In the genomic region with DNA sequence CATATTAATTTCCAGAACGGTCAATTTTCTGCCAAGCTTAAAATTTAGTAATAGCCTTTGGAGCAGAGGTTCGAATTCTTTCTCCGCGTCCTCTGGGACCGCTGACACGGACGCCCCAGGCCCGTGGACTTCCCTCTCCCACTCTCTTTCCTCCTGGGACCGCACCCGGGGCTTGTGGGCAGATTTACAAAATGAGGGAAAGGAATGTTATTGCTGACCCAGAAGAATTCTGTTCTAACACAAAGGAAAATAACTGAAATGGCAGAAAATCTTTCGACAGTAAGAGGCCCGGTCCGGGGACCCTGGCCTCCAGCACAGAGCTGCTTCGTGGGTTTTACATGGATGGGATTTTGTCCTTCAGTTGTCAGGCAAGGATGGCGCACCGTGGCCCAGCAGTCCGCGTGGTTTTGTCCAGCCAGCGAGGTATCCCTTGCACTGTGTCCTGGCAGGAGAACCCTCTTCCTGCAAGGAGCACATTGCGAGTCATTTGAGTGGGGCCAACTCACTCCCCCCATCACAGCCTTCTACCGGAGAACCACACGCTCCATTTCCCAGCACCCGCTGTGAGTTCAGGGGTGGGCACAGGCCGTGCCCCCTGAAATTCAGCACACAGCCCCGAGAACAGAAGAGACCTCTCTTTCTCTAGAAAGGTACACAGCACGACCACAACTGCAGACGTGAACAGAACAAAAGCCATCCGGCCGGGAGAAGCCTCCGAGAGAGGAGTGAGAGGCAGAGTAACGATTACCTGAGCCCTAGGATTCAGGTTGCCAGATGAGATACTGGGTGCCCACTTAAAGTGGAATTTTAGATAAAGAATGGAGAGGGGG, we compare ENCODE assay signal across 25 cellular contexts.
"Had no signal": no experiment of that assay in that cellular context is flagged by ENCODE, and none has a peak within 500 bp of the region (broad histone marks: within the 10 kb centered on the region; RNA-seq: fewer than 3 reads in every experiment).

No MANE protein-coding gene starts in this region.

- H3K4me1 Mint-ChIP-seq: activated CD4-positive, alpha-beta T cell treated with anti-CD3 and anti-CD28 coated beads, Interleukin-2, amount 10 ng/mL, durations not matched to agents 24 days and 14 days; activated naive CD8-positive, alpha-beta T cell treated with anti-CD3 and anti-CD28 coated beads, Interleukin-2, amount 50 U/mL, for 24 hours; naive thymus-derived CD4-positive, alpha-beta T cell; stimulated activated effector memory CD8-positive, alpha-beta T cell treated with anti-CD3 and anti-CD28 coated beads, Interleukin-12 subunit alpha, Interleukin-12 subunit beta, amount 100 ng/mL, for 72 hours; stimulated activated naive CD8-positive, alpha-beta T cell treated with anti-CD3 and anti-CD28 coated beads, Interleukin-15, amount 100 ng/mL, for 72 hours had no signal

- H3K36me3 Mint-ChIP-seq: naive thymus-derived CD4-positive, alpha-beta T cell; stimulated activated effector memory CD8-positive, alpha-beta T cell treated with anti-CD3 and anti-CD28 coated beads, Interleukin-12 subunit alpha, Interleukin-12 subunit beta, amount 100 ng/mL, for 72 hours had no signal

- H3K36me3 ChIP-seq: cardiac muscle cell, lower lobe of right lung, ovary, prostate gland, tibial nerve, vagina had no signal

- DNase-seq: activated CD4-positive, alpha-beta T cell treated with anti-CD3 and anti-CD28 coated beads, Interleukin-2, amount 10 ng/mL, durations not matched to agents 24 days and 14 days; activated CD8-positive, alpha-beta T cell treated with anti-CD3 and anti-CD28 coated beads, Interleukin-2, amount 10 ng/mL, durations not matched to agents 7 days and 5 days; activated naive CD4-positive, alpha-beta T cell treated with anti-CD3 and anti-CD28 coated beads, Interleukin-2, amount 50 U/mL, for 16 hours; activated naive CD8-positive, alpha-beta T cell treated with anti-CD3 and anti-CD28 coated beads, Interleukin-2, amount 50 U/mL, for 24 hours; activated T-cell treated with anti-CD3 and anti-CD28 coated beads, Interleukin-2, amount 50 U/mL, for 48 hours; anterior cingulate cortex; body of pancreas; effector CD8-positive, alpha-beta T cell; foreskin melanocyte; glutamatergic neuron; hippocampal formation; left colon; lower lobe of right lung; naive thymus-derived CD4-positive, alpha-beta T cell; ovary; right cardiac atrium; stimulated activated naive CD8-positive, alpha-beta T cell treated with anti-CD3 and anti-CD28 coated beads, Interleukin-15, amount 100 ng/mL, for 72 hours had no signal

- H3K27ac ChIP-seq: body of pancreas, cardiac muscle cell, lower lobe of right lung, ovary, prostate gland, tibial nerve, vagina, VCaP had no signal

- H3K27me3 ChIP-seq: body of pancreas, cardiac muscle cell, ovary, tibial nerve, vagina had no signal

- H3K4me3 Mint-ChIP-seq: activated CD4-positive, alpha-beta T cell treated with anti-CD3 and anti-CD28 coated beads, Interleukin-2, amount 10 ng/mL, durations not matched to agents 24 days and 14 days; activated CD8-positive, alpha-beta T cell treated with anti-CD3 and anti-CD28 coated beads, Interleukin-2, amount 10 ng/mL, durations not matched to agents 7 days and 5 days; activated naive CD8-positive, alpha-beta T cell treated with anti-CD3 and anti-CD28 coated beads, Interleukin-2, amount 50 U/mL, for 24 hours; naive thymus-derived CD4-positive, alpha-beta T cell; stimulated activated effector memory CD8-positive, alpha-beta T cell treated with anti-CD3 and anti-CD28 coated beads, Interleukin-12 subunit alpha, Interleukin-12 subunit beta, amount 100 ng/mL, for 72 hours; stimulated activated naive CD8-positive, alpha-beta T cell treated with anti-CD3 and anti-CD28 coated beads, Interleukin-15, amount 100 ng/mL, for 72 hours had no signal

- H3K9me3 ChIP-seq: body of pancreas, ovary, prostate gland, vagina had no signal

- H3K4me3 ChIP-seq: body of pancreas, cardiac muscle cell, lower lobe of right lung, ovary, prostate gland, tibial nerve, vagina had no signal

- H3K4me1 ChIP-seq: body of pancreas, lower lobe of right lung, prostate gland, vagina had no signal

- H3K9me3 Mint-ChIP-seq: activated CD4-positive, alpha-beta T cell treated with anti-CD3 and anti-CD28 coated beads, Interleukin-2, amount 10 ng/mL, durations not matched to agents 24 days and 14 days had no signal

- H3K27ac Mint-ChIP-seq: activated CD4-positive, alpha-beta T cell treated with anti-CD3 and anti-CD28 coated beads, Interleukin-2, amount 10 ng/mL, durations not matched to agents 24 days and 14 days; activated CD8-positive, alpha-beta T cell treated with anti-CD3 and anti-CD28 coated beads, Interleukin-2, amount 10 ng/mL, durations not matched to agents 7 days and 5 days; activated naive CD8-positive, alpha-beta T cell treated with anti-CD3 and anti-CD28 coated beads, Interleukin-2, amount 50 U/mL, for 24 hours; naive thymus-derived CD4-positive, alpha-beta T cell; stimulated activated effector memory CD8-positive, alpha-beta T cell treated with anti-CD3 and anti-CD28 coated beads, Interleukin-12 subunit alpha, Interleukin-12 subunit beta, amount 100 ng/mL, for 72 hours; stimulated activated naive CD8-positive, alpha-beta T cell treated with anti-CD3 and anti-CD28 coated beads, Interleukin-15, amount 100 ng/mL, for 72 hours had no signal

- ATAC-seq: activated CD4-positive, CD25-positive, alpha-beta regulatory T cell treated with anti-CD3 and anti-CD28 coated beads, Interleukin-2, amount 50 U/mL, for 24 hours; activated CD8-positive, alpha-beta T cell treated with anti-CD3 and anti-CD28 coated beads, Interleukin-2, amount 10 ng/mL, durations not matched to agents 7 days and 5 days; activated naive CD8-positive, alpha-beta T cell treated with anti-CD3 and anti-CD28 coated beads, Interleukin-2, amount 50 U/mL, for 24 hours; body of pancreas; left colon; lower lobe of right lung; naive thymus-derived CD4-positive, alpha-beta T cell; right cardiac atrium; SK-N-SH treated with all-trans-retinoic acid at 6 μM for 48 hours; stimulated activated effector memory CD8-positive, alpha-beta T cell treated with anti-CD3 and anti-CD28 coated beads, Interleukin-12 subunit alpha, Interleukin-12 subunit beta, amount 100 ng/mL, for 72 hours; stimulated activated naive CD8-positive, alpha-beta T cell treated with anti-CD3 and anti-CD28 coated beads, Interleukin-15, amount 100 ng/mL, for 72 hours had no signal
